ENCODE assay signal across 1 cellular context in the genomic region with DNA sequence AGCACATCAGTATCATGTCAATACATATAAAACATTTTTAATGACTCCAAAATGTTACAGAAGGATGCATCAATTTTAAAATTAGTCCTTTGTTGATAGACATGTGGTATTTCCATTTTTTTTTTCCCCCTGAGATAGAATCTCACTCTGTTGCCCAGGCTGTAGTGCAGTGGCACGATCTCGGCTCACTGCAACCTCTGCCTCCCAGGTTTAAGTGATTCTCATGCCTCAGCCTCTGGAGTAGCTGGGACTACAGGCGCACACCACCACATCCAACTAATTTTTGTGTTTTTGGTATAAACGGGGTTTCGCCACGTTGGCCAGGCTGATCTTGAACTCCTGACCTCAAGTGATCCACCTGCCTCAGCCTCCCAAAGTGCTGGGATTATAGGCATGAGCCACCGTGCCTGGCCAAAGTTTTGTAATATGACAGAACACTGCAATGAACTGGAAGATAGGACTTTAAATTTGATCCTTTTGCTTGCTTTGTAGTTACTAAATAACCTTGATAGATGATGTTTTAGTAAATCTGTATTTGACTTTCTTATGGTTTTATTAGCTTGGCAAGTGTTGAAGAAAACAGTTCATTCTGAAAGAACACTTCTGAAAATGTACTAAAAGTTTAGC. TPM values are rescaled to one million over a fixed set of nuclear protein-coding genes. Genes with fewer than 3 reads are reported as not detected.
"Had no signal": no experiment of that assay in that cellular context is flagged by ENCODE, and none has a peak within 500 bp of the region (broad histone marks: within the 10 kb centered on the region; RNA-seq: fewer than 3 reads in every experiment).

No MANE protein-coding gene starts in this region.

RNA-seq across cellular contexts. Expression of a gene that starts 27.6 kb away (rescaled TPM):
- total RNA-seq: Right ventricle myocardium inferior had no signal
